9 cellular contexts compared by ENCODE assay signal in the genomic region with DNA sequence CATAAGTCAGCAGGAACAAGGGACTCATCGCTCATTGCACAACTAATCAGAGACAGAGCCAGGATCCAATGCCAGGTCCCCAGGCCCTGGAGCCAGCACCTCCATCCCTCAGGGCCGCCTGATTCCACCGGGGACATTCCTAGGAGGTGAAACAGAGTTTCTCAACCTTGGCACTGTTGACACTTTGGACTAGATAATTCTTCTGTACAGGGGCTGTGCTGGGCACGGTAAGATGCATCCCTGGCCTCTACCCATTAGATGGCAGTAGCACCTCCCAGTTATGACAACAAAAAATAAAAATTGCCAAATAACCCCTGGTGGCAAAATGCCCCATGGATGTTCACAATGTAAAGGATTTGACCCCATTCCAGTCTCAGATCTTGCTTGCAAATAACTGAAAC.
DNase-seq lines count a peak whose midpoint lies in the region; ATAC-seq and TF ChIP-seq lines count a peak whose summit lies in the region.
"Had no signal": no experiment of that assay in that cellular context is flagged by ENCODE, and none has a peak within 500 bp of the region (broad histone marks: within the 10 kb centered on the region; RNA-seq: fewer than 3 reads in every experiment).

No MANE protein-coding gene starts in this region.

- no peak for ATAC-seq in HG03280 (IDR thresholded peaks at IDR 0.05; ENCODE audit: unreplicated experiment)
- no peak for ATAC-seq in GM21737 (IDR thresholded peaks at IDR 0.05; ENCODE audit: unreplicated experiment)
- ATAC-seq: activated T-cell treated with anti-CD3 and anti-CD28 coated beads, Interleukin-2, amount 50 U/mL, for 72 hours had no signal

- H3K36me3 ChIP-seq in SK-N-SH (replicated peaks in 1 of 2; ENCODE audit: control insufficient read depth in 1 of 2, insufficient read depth in 2 of 2, low read length in 1 of 2) (no peaks in the 10 kb centered on the region), hepatocyte (replicated peaks; ENCODE audit: insufficient read depth, low read depth) (no peaks in the 10 kb centered on the region), thyroid gland (no peaks in the 10 kb centered on the region)

- H2BK5ac ChIP-seq in H9 (ENCODE audit: insufficient read length, low read length), result no peak overlapping the region

- peak; percentile 62 for TF ChIP-seq CTCF in C4-2B (conservative IDR thresholded peaks at IDR 0.05)
- TF ChIP-seq CTCF in H9 (conservative IDR thresholded peaks at IDR 0.05), result peak; percentile 50
- peak; percentile 30; the same call in 1 of the 2 replicates for TF ChIP-seq CTCF in SK-N-SH (IDR thresholded peaks at IDR 0.05)
- peak; percentile 33 for TF ChIP-seq CTCF in hepatocyte (IDR thresholded peaks at IDR 0.05; ENCODE audit: poor library complexity)
- TF ChIP-seq CTCF in thyroid gland (IDR thresholded peaks at IDR 0.05), result peak in 1 of 6 experiments; percentile 14

- POLR2A ChIA-PET in SK-N-SH (lab: Yijun Ruan, JAX), result no interaction called here

- H3K4me2 ChIP-seq in H9 (ENCODE audit: insufficient read depth, insufficient read length, low read length), result no peak overlapping the region
- H3K4me2 ChIP-seq in SK-N-SH, result no peak overlapping the region
- H3K4me2 ChIP-seq in hepatocyte, result no peak overlapping the region

- peak; percentile 66 for TF ChIP-seq RAD21 in SK-N-SH (IDR thresholded peaks at IDR 0.05; ENCODE audit: low read length)

- H3T11ph ChIP-seq in H9 (ENCODE audit: low read length), result no peak overlapping the region

- DNase-seq in H9 (no peak), SK-N-SH (peak; percentile 33), hepatocyte (ENCODE audit: low spot score) (no peak), thyroid gland (no peak), HuH-7.5 (ENCODE audit: low spot score) (no peak)

- no peak overlapping the region for H3K4ac ChIP-seq in H9 (ENCODE audit: low read depth, low read length)

- no peak overlapping the region for H4K91ac ChIP-seq in H9 (ENCODE audit: insufficient read length, low read depth, low read length)

- H3K9ac ChIP-seq in H9 (ENCODE audit: extremely low read depth, insufficient read length, low read length), result no peak overlapping the region
- no peak overlapping the region for H3K9ac ChIP-seq in SK-N-SH

- H4K8ac ChIP-seq in H9 (replicated peaks; ENCODE audit: insufficient read length, low read depth, low read length), result no peak overlapping the region

- H3K27ac ChIP-seq in C4-2B (no peak overlapping the region), H9 (ENCODE audit: insufficient read length, low read depth, low read length) (no peak overlapping the region), SK-N-SH (ENCODE audit: low read depth in 2 of 2, low read length in 1 of 2) (no peak overlapping the region), hepatocyte (no peak overlapping the region), thyroid gland (no peak overlapping the region)

- H3K79me2 ChIP-seq in H9 (ENCODE audit: insufficient read depth, low read length) (no peaks in the 10 kb centered on the region), SK-N-SH (ENCODE audit: insufficient read depth) (no peaks in the 10 kb centered on the region), hepatocyte (no peaks in the 10 kb centered on the region)

- H3K36me3 Mint-ChIP-seq in H9 (ENCODE audit: insufficient read depth in 1 of 3, low read depth in 3 of 3), result no peaks in the 10 kb centered on the region

- H3F3A ChIP-seq in SK-N-SH (replicated peaks; ENCODE audit: insufficient read depth), result no peaks in the 10 kb centered on the region

- no peak overlapping the region for H2AFZ ChIP-seq in H9 (ENCODE audit: low read length)
- H2AFZ ChIP-seq in SK-N-SH (ENCODE audit: low read depth), result no peak overlapping the region
- H2AFZ ChIP-seq in hepatocyte, result no peak overlapping the region

- intact Hi-C loops in thyroid gland (cut with DNase I), result no loop called here

- no peak for TF ChIP-seq EP300 in SK-N-SH (IDR thresholded peaks at IDR 0.05; ENCODE audit: borderline replicate concordance in 1 of 2, low read depth in 1 of 2, low read length in 1 of 2)

- no peak overlapping the region for H3K56ac ChIP-seq in H9 (ENCODE audit: insufficient read length, low read depth, low read length)

- H3K4me3 ChIP-seq in SK-N-SH (ENCODE audit: low read depth in 2 of 2, low read length in 1 of 2) (no peak overlapping the region), hepatocyte (no peak overlapping the region), thyroid gland (replicated peaks in 1 of 3) (no peak overlapping the region)

- H3K27ac Mint-ChIP-seq in H9, result no peak overlapping the region
- H3K27ac Mint-ChIP-seq: activated T-cell treated with anti-CD3 and anti-CD28 coated beads, Interleukin-2, amount 50 U/mL, for 72 hours had no signal

- H3K4me1 Mint-ChIP-seq in H9, result 0 out of 4 replicates have a peak, but pooled peaks cover 0 to 3% of the 10 kb centered on the region in 2 experiments

- H3K9me3 ChIP-seq in H9 (ENCODE audit: control insufficient read depth, low read depth, low read length) (no peaks in the 10 kb centered on the region), SK-N-SH (no peaks in the 10 kb centered on the region), hepatocyte (ENCODE audit: low read depth) (no peaks in the 10 kb centered on the region), thyroid gland (no peaks in the 10 kb centered on the region)

- H3K27me3 ChIP-seq in H9 (ENCODE audit: insufficient read depth, low read length) (no peaks in the 10 kb centered on the region), SK-N-SH (ENCODE audit: insufficient read depth) (no peaks in the 10 kb centered on the region), hepatocyte (no peaks in the 10 kb centered on the region), thyroid gland (no peaks in the 10 kb centered on the region)

- H3K4me1 ChIP-seq in H9 (ENCODE audit: insufficient read depth, low read length), result no peaks in the 10 kb centered on the region
- H3K4me1 ChIP-seq in SK-N-SH (ENCODE audit: control insufficient read depth in 1 of 2, insufficient read depth in 2 of 2, low read depth in 1 of 2, low read length in 1 of 2), result no peaks in the 10 kb centered on the region
- no peaks in the 10 kb centered on the region for H3K4me1 ChIP-seq in hepatocyte (ENCODE audit: insufficient read depth)
- peaks cover 0 to 4% of the 10 kb centered on the region in 2 donors for H3K4me1 ChIP-seq in thyroid gland

- H3K23ac ChIP-seq in H9 (ENCODE audit: insufficient read length, low read depth, low read length), result no peak overlapping the region

- H3K4me3 Mint-ChIP-seq in H9, result no peak overlapping the region
- H3K4me3 Mint-ChIP-seq: activated T-cell treated with anti-CD3 and anti-CD28 coated beads, Interleukin-2, amount 50 U/mL, for 72 hours had no signal

- H4K5ac ChIP-seq in H9 (ENCODE audit: insufficient read length, low read depth, low read length), result no peak overlapping the region

- no peak overlapping the region for H2BK20ac ChIP-seq in H9 (ENCODE audit: low read depth, low read length, poor library complexity, severe bottlenecking)

- WGBS in H9 (ENCODE audit: extremely low coverage, insufficient read length, low lambda C conversion rate), result no CpG with 5 or more reads among the region's 4 CpGs
- WGBS in SK-N-SH (ENCODE audit: low lambda C conversion rate), result 56% methylated on average over 2 of the region's 4 CpGs
- WGBS in hepatocyte (ENCODE audit: low lambda C conversion rate, missing lambda C conversion rate), result 83% methylated on average over 4 of the region's 4 CpGs
- WGBS in thyroid gland, 2 donors, result 70 to 83% methylated on average over 4 of the region's 4 CpGs

- H3K18ac ChIP-seq in H9 (ENCODE audit: insufficient read length, low read depth, low read length), result no peak overlapping the region

- no peak overlapping the region for H2AK5ac ChIP-seq in H9 (ENCODE audit: insufficient read length, low read length)

- H3K9me2 ChIP-seq in SK-N-SH, result no peaks in the 10 kb centered on the region
- no peaks in the 10 kb centered on the region for H3K9me2 ChIP-seq in hepatocyte (replicated peaks; ENCODE audit: insufficient read depth)

- no peaks in the 10 kb centered on the region for H3K79me1 ChIP-seq in H9 (ENCODE audit: insufficient read depth, low read depth, low read length, poor library complexity, severe bottlenecking)

- CTCF ChIA-PET in SK-N-SH (lab: Yijun Ruan, JAX), result interaction anchor here (1.1 to 3.4 kb wide), 5 partner anchors 9 to 89 kb away, joined by 4 to 13 read pairs (median 8); no protein-coding TSS in a partner anchor

- H3K9me3 Mint-ChIP-seq in H9, result no peaks in the 10 kb centered on the region; a peak in 1 of 5 replicates
- H3K9me3 Mint-ChIP-seq: activated T-cell treated with anti-CD3 and anti-CD28 coated beads, Interleukin-2, amount 50 U/mL, for 72 hours had no signal

- no peaks in the 10 kb centered on the region for H3K23me2 ChIP-seq in H9 (ENCODE audit: insufficient read length, low read depth, low read length, poor library complexity, severe bottlenecking)

- no peak overlapping the region for H2BK120ac ChIP-seq in H9 (ENCODE audit: low read depth, low read length, poor library complexity, severe bottlenecking)

- H4K20me1 ChIP-seq in H9 (ENCODE audit: control insufficient read depth, insufficient read depth, insufficient read length), result no peaks in the 10 kb centered on the region
- H4K20me1 ChIP-seq in SK-N-SH (ENCODE audit: insufficient read depth), result no peaks in the 10 kb centered on the region
- no peaks in the 10 kb centered on the region for H4K20me1 ChIP-seq in hepatocyte (ENCODE audit: insufficient read depth, poor library complexity, severe bottlenecking)

- H2BK15ac ChIP-seq in H9 (ENCODE audit: low read depth, low read length), result no peak overlapping the region

- peaks cover 1% of the 10 kb centered on the region for H3K27me3 Mint-ChIP-seq in H9 (ENCODE audit: low read depth)

- no peak overlapping the region for H3K14ac ChIP-seq in H9 (ENCODE audit: insufficient read depth, low read length)

- no peak overlapping the region for H2BK12ac ChIP-seq in H9 (ENCODE audit: insufficient read length, low read depth, low read length)

- no peak for TF ChIP-seq POLR2A in thyroid gland (IDR thresholded peaks at IDR 0.05)

TF ChIP-seq in SK-N-SH, 30 proteins besides CTCF, POLR2A, EP300 and RAD21:
- TF ChIP-seq MEF2A (IDR thresholded peaks at IDR 0.05; ENCODE audit: borderline replicate concordance, low read depth) (no peak), SMC3 (IDR thresholded peaks at IDR 0.05; ENCODE audit: low read depth, low read length) (peak; percentile 47; the same call in 1 of the 2 replicates), SIN3A (IDR thresholded peaks at IDR 0.05; ENCODE audit: borderline replicate concordance, low read depth, low read length) (no peak)
